Comparison of ENCODE assay signal across 1 cellular context in the genomic region with DNA sequence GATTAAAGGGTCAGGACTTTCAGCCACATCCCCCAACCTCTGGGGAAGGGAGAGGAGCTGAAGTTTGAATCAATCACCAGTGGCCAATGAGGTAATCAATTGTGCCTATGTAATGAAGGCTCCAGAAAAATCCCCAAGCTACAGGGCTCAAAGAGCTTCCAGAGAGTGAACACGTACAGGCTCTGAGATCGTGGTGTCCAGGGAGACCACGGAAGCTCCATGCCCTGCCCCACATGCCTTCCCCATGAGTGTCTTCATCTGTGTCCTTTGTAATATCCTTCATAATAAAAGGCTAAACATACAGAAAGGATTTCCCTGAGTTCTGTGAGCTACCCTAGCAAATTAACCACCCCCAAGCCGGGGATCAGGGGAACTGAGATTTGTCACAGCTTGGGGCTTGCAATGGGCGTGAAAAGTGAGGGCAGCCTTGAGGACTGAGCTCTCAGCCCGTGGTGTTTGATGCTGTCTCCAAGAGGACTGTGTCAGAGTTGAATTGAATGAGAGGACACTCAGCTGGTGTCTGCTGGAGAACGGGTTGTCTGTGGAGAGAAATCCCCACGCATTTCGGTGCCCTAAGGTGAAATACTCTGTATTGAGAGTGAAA.
TF ChIP-seq lines count a peak whose summit lies in the region.

No MANE protein-coding gene starts in this region.

TF ChIP-seq in HepG2, 621 proteins besides CTCF, POLR2A, EP300 and RAD21 (continued from another document):
- TF ChIP-seq SAP130 (CRISPR knock-in tag; IDR thresholded peaks at IDR 0.05; ENCODE audit: low read depth) (no peak), ATRX (CRISPR knock-in tag; IDR thresholded peaks at IDR 0.05; ENCODE audit: borderline replicate concordance) (no peak), ZNF407 (CRISPR knock-in tag; IDR thresholded peaks at IDR 0.05; ENCODE audit: not compliant biosample characterization) (no peak), ZBTB8A (CRISPR knock-in tag; IDR thresholded peaks at IDR 0.05; ENCODE audit: borderline replicate concordance, low read depth) (no peak), ZMYM2 (CRISPR knock-in tag; IDR thresholded peaks at IDR 0.05) (no peak)
- TF ChIP-seq, protein P1, sequence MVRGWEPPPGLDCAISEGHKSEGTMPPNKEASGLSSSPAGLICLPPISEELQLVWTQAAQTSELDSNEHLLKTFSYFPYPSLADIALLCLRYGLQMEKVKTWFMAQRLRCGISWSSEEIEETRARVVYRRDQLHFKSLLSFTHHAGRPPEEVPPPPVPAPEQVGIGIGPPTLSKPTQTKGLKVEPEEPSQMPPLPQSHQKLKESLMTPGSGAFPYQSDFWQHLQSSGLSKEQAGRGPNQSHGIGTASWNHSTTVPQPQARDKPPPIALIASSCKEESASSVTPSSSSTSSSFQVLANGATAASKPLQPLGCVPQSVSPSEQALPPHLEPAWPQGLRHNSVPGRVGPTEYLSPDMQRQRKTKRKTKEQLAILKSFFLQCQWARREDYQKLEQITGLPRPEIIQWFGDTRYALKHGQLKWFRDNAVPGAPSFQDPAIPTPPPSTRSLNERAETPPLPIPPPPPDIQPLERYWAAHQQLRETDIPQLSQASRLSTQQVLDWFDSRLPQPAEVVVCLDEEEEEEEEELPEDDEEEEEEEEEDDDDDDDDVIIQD (CRISPR knock-in tag; IDR thresholded peaks at IDR 0.05; ENCODE audit: low read depth), result no peak
TF ChIP-seq in HepG2: peak in this region for 0.
